9 cellular contexts compared by ENCODE assay signal in genomic region chr15:41774873-41775417, GRCh38. TPM values are rescaled to one million over a fixed set of nuclear protein-coding genes. Genes with fewer than 3 reads are reported as not detected.
DNase-seq lines count a peak whose midpoint lies in the region; ATAC-seq, FAIRE-seq and TF ChIP-seq lines count a peak whose summit lies in the region.
"Had no signal": no experiment of that assay in that cellular context is flagged by ENCODE, and none has a peak within 500 bp of the region (broad histone marks: within the 10 kb centered on the region; RNA-seq: fewer than 3 reads in every experiment).

No MANE protein-coding gene starts in this region.

- WGBS in stomach, 5 donors: 4 to 7% (median 6%) methylated on average over 19 of the region's 19 CpGs

- peak overlapping the region; percentile 49 for H3K27ac ChIP-seq in AG04450 (ENCODE audit: low read depth, low read length)
- peak overlapping the region; percentile 69 to 91 (median 88) for H3K27ac ChIP-seq in stomach

- no peaks in the 10 kb centered on the region for H3K27me3 ChIP-seq in AG04450 (ENCODE audit: control insufficient read depth, insufficient read depth, low read length)
- no peaks in the 10 kb centered on the region for H3K27me3 ChIP-seq in stomach

- peak overlapping the region; percentile 93 for H3K27ac Mint-ChIP-seq in activated naive CD8-positive, alpha-beta T cell treated with anti-CD3 and anti-CD28 coated beads, Interleukin-2, amount 10 ng/mL, durations not matched to agents 7 days and 5 days

- no peaks in the 10 kb centered on the region for H3K9me3 Mint-ChIP-seq in activated naive CD8-positive, alpha-beta T cell treated with anti-CD3 and anti-CD28 coated beads, Interleukin-2, amount 10 ng/mL, durations not matched to agents 7 days and 5 days

- TF ChIP-seq CTCF in AG04450 (IDR thresholded peaks at IDR 0.05; ENCODE audit: low read depth, low read length) (no peak), stomach (IDR thresholded peaks at IDR 0.05) (no peak)

- FAIRE-seq in GM12891 (lab: Jason Lieb, UNC) (no peak), frontal cortex (lab: Jason Lieb, UNC) (no peak)
- FAIRE-seq: colon had no signal

- no peaks in the 10 kb centered on the region for H3K27me3 Mint-ChIP-seq in activated naive CD8-positive, alpha-beta T cell treated with anti-CD3 and anti-CD28 coated beads, Interleukin-2, amount 10 ng/mL, durations not matched to agents 7 days and 5 days

- CTCF ChIA-PET in AG04450 (lab: Charles Lee): interaction anchor here (1.2 to 13.1 kb wide), 11 partner anchors 9 to 129 kb away, joined by 3 to 362 read pairs (median 12); partner anchors contain the start of gene JMJD7

- H3K4me3 ChIP-seq in AG04450 (ENCODE audit: low read depth, low read length): peak overlapping the region; percentile 86
- H3K4me3 ChIP-seq in stomach: peak overlapping the region; percentile 77 to 90 (median 84)

- ATAC-seq in HG03095 (IDR thresholded peaks at IDR 0.05; ENCODE audit: unreplicated experiment): peak; percentile 3
- ATAC-seq in activated naive CD8-positive, alpha-beta T cell treated with anti-CD3 and anti-CD28 coated beads, Interleukin-2, amount 10 ng/mL, durations not matched to agents 7 days and 5 days (ENCODE audit: low read depth): no peak

- no peak for TF ChIP-seq POLR2A in stomach (IDR thresholded peaks at IDR 0.05)
- TF ChIP-seq POLR2A in GM12891 (IDR thresholded peaks at IDR 0.05; ENCODE audit: low read depth, low read length): no peak

- peaks cover 4% of the 10 kb centered on the region for H3K36me3 Mint-ChIP-seq in activated naive CD8-positive, alpha-beta T cell treated with anti-CD3 and anti-CD28 coated beads, Interleukin-2, amount 10 ng/mL, durations not matched to agents 7 days and 5 days

- H3K4me1 ChIP-seq in stomach: peaks cover 44 to 68% (median 64%) of the 10 kb centered on the region in 4 donors

- intact Hi-C loops in stomach (cut with DNase I; ENCODE audit: low total_unique reads): loop anchor here (5.0 kb wide), 1 partner anchor 37 kb away; no protein-coding TSS in a partner anchor

- H3K9me3 ChIP-seq in AG04450 (ENCODE audit: control insufficient read depth, insufficient read depth, low read length): no peaks in the 10 kb centered on the region; the same call in 1 of the 2 replicates
- no peaks in the 10 kb centered on the region for H3K9me3 ChIP-seq in stomach

- peaks cover 52% of the 10 kb centered on the region for H3K4me1 Mint-ChIP-seq in activated naive CD8-positive, alpha-beta T cell treated with anti-CD3 and anti-CD28 coated beads, Interleukin-2, amount 10 ng/mL, durations not matched to agents 7 days and 5 days

- POLR2A ChIA-PET in AG04450 (lab: Yijun Ruan, JAX): interaction anchor here (0.5 to 1.8 kb wide), 3 partner anchors 26 to 818 kb away, joined by 3 to 9 read pairs (median 8); no protein-coding TSS in a partner anchor
- POLR2A ChIA-PET in activated naive CD8-positive, alpha-beta T cell treated with anti-CD3 and anti-CD28 coated beads, Interleukin-2, amount 10 ng/mL, durations not matched to agents 7 days and 5 days (lab: Charles Lee): interaction anchor here (0.5 to 3.8 kb wide), 14 partner anchors 8 to 501 kb away, joined by 3 to 54 read pairs (median 4); partner anchors contain the start of genes JMJD7 and RPAP1

- DNase-seq in AG04450 (ENCODE audit: low read depth, low spot score) (no peak), inferior parietal cortex (ENCODE audit: extremely low spot score) (peak; percentile 43), stomach (no peak), GM12891 (ENCODE audit: insufficient read length, low spot score) (no peak), frontal cortex (ENCODE audit: low spot score in 2 of 2) (no peak), NCI-H2107 (lab: John Stamatoyannopoulos, UW) (no peak)
- DNase-seq in activated naive CD8-positive, alpha-beta T cell treated with anti-CD3 and anti-CD28 coated beads, Interleukin-2, amount 10 ng/mL, durations not matched to agents 7 days and 5 days: no peak

- TF ChIP-seq EP300 in stomach (IDR thresholded peaks at IDR 0.05): no peak

- H3K4me3 Mint-ChIP-seq in activated naive CD8-positive, alpha-beta T cell treated with anti-CD3 and anti-CD28 coated beads, Interleukin-2, amount 10 ng/mL, durations not matched to agents 7 days and 5 days: peak overlapping the region; percentile 89

- no peaks in the 10 kb centered on the region for H3K36me3 ChIP-seq in stomach

TF ChIP-seq in GM12891, 5 proteins besides CTCF, POLR2A, EP300 and RAD21:
- TF ChIP-seq POLR2AphosphoS5 (IDR thresholded peaks at IDR 0.05; ENCODE audit: low read depth, low read length): no peak
- TF ChIP-seq TAF1 (IDR thresholded peaks at IDR 0.05; ENCODE audit: low read depth, low read length): no peak
- TF ChIP-seq SPI1 (IDR thresholded peaks at IDR 0.05; ENCODE audit: low read depth, low read length): no peak
- TF ChIP-seq PAX5 (IDR thresholded peaks at IDR 0.05; ENCODE audit: insufficient read depth, low read length, severe bottlenecking): no peak
- no peak for TF ChIP-seq POU2F2 (IDR thresholded peaks at IDR 0.05; ENCODE audit: low read depth, low read length)

RNA-seq across cellular contexts. Expression of gene MAPKBP1, which starts 0.7 kb away (rescaled TPM):
- 6.1 and 10.3 TPM in 2 replicates for polyA plus RNA-seq in AG04450 (2011; rRNA removed)
- 30.9 and 36.5 TPM in 2 replicates for polyA minus RNA-seq in AG04450 (2011; rRNA and poly(A)+ RNA removed)
- 10 to 100 TPM; 32.0 to 36.6 TPM for total RNA-seq in activated naive CD8-positive, alpha-beta T cell treated with anti-CD3 and anti-CD28 coated beads, Interleukin-2, amount 10 ng/mL, durations not matched to agents 7 days and 5 days
- total RNA-seq in stomach: 10 to 100 TPM in 4 of 5 donors, 1 to 10 TPM in 1; 8.8 to 41.5 (median 22.6) TPM
- 10 to 100 TPM in 2 of 3 donors, 1 to 10 TPM in 1; 9.0 to 20.5 (median 13.1) TPM for polyA plus RNA-seq in stomach
- 7.0 TPM for polyA plus RNA-seq in GM12891 (2012; ENCODE audit: low read depth, missing spikeins)
- total RNA-seq in frontal cortex: 31.4 TPM

RNA-seq across cellular contexts. Expression of gene JMJD7, which starts 52.9 kb away (rescaled TPM):
- 5.1 and 6.9 TPM in 2 replicates for polyA plus RNA-seq in AG04450 (2011; rRNA removed)
- polyA minus RNA-seq in AG04450 (2011; rRNA and poly(A)+ RNA removed): 4.1 and 6.0 TPM in 2 replicates
- 10 to 100 TPM; 33.8 to 54.3 TPM for total RNA-seq in activated naive CD8-positive, alpha-beta T cell treated with anti-CD3 and anti-CD28 coated beads, Interleukin-2, amount 10 ng/mL, durations not matched to agents 7 days and 5 days
- 1 to 10 TPM in 1 of 5 donors, under 1 TPM in 2, not detected in 2; 0.55 to 3.1 (median 0.58) TPM for total RNA-seq in stomach
- 10 to 100 TPM; 16.8 to 24.2 (median 22.5) TPM for polyA plus RNA-seq in stomach
- polyA plus RNA-seq in GM12891 (2012; ENCODE audit: low read depth, missing spikeins): 3.8 TPM
- total RNA-seq in frontal cortex: 0.82 TPM

Comparison
In these comparisons a context has a peak if more than half of its experiments do, and no peak if none do; other contexts are left out.
1. RNA of gene JMJD7, which starts 52.9 kb away (total RNA-seq): 33.8 to 54.3 TPM in activated naive CD8-positive, alpha-beta T cell treated with anti-CD3 and anti-CD28 coated beads, Interleukin-2, amount 10 ng/mL, durations not matched to agents 7 days and 5 days; 0.82 TPM in frontal cortex (single experiment) and 0.55 to 3.1 TPM in stomach; every median in the first group is over 4 times any median in the second.